8 cellular contexts compared by ENCODE assay signal in genomic region chr13:101627556-101627943, GRCh38.
A peak's percentile ranks its signal among the peaks of the same experiment; 100 is the strongest.
DNase-seq lines count a peak whose midpoint lies in the region; ATAC-seq and TF ChIP-seq lines count a peak whose summit lies in the region.

No MANE protein-coding gene starts in this region.

- no peaks in the 10 kb centered on the region for H3K79me2 ChIP-seq in Loucy (ENCODE audit: insufficient read depth, low read length)

- no peak for TF ChIP-seq POLR2A in esophagus muscularis mucosa (IDR thresholded peaks at IDR 0.05; ENCODE audit: low read depth)

- H2AFZ ChIP-seq in Loucy (ENCODE audit: low read length): peak overlapping the region; percentile 93

- peak; percentile 9 for ATAC-seq in GM18519 (IDR thresholded peaks at IDR 0.05; ENCODE audit: low FRiP score, unreplicated experiment)
- peak; percentile 39 for ATAC-seq in GM21717 (IDR thresholded peaks at IDR 0.05; ENCODE audit: unreplicated experiment)

- DNase-seq in esophagus muscularis mucosa (ENCODE audit: extremely low spot score) (no peak), NCI-H1436 treated with DMSO at 0.1 percent for 48 hours (lab: John Stamatoyannopoulos, UW) (no peak), GM03348 (ENCODE audit: low spot score) (no peak), AG08396 (ENCODE audit: low spot score) (no peak)

- H3K9me2 ChIP-seq in Loucy (replicated peaks; ENCODE audit: low read depth, low read length): no peaks in the 10 kb centered on the region

- TF ChIP-seq EP300 in esophagus muscularis mucosa (IDR thresholded peaks at IDR 0.05): no peak

- peak overlapping the region; percentile 69 for H3K4me3 ChIP-seq in Loucy (ENCODE audit: low read length, poor library complexity, severe bottlenecking)
- peak overlapping the region; percentile 17 to 45 (median 28) for H3K4me3 ChIP-seq in esophagus muscularis mucosa
- peak overlapping the region; percentile 1 for H3K4me3 ChIP-seq in urinary bladder (ENCODE audit: low read depth, low read length)

- no peaks in the 10 kb centered on the region for H4K20me1 ChIP-seq in Loucy (ENCODE audit: insufficient read depth, low read length, poor library complexity, severe bottlenecking)

- WGBS in esophagus muscularis mucosa: 57% methylated on average over 5 of the region's 5 CpGs
- 40% methylated on average over 5 of the region's 5 CpGs for WGBS in urinary bladder

- H3K36me3 ChIP-seq in Loucy (ENCODE audit: insufficient read depth, low read length): no peaks in the 10 kb centered on the region
- H3K36me3 ChIP-seq in esophagus muscularis mucosa: no peaks in the 10 kb centered on the region
- H3K36me3 ChIP-seq in urinary bladder (ENCODE audit: insufficient read depth): no peaks in the 10 kb centered on the region

- TF ChIP-seq CTCF in Loucy (conservative IDR thresholded peaks at IDR 0.05; ENCODE audit: low read length) (no peak), esophagus muscularis mucosa (IDR thresholded peaks at IDR 0.05) (no peak)

- H3K9me3 ChIP-seq in Loucy (ENCODE audit: insufficient read depth, low read depth, low read length): no peaks in the 10 kb centered on the region
- H3K9me3 ChIP-seq in esophagus muscularis mucosa: no peaks in the 10 kb centered on the region

- intact Hi-C loops in esophagus muscularis mucosa (cut with DNase I): no loop called here

- no peaks in the 10 kb centered on the region for H3K27me3 ChIP-seq in Loucy (ENCODE audit: insufficient read depth, low read length, poor library complexity, severe bottlenecking)
- H3K27me3 ChIP-seq in esophagus muscularis mucosa: no peaks in the 10 kb centered on the region

- H3K4me2 ChIP-seq in Loucy (ENCODE audit: low read depth, low read length, poor library complexity, severe bottlenecking): peak overlapping the region; percentile 74

- H3K27ac ChIP-seq in esophagus muscularis mucosa (replicated peaks in 1 of 4) (peak overlapping the region in 1 of 4 donors; percentile 13), urinary bladder (ENCODE audit: low read depth) (no peak overlapping the region)

- peaks cover 26% of the 10 kb centered on the region for H3K4me1 ChIP-seq in Loucy (ENCODE audit: insufficient read depth, low read length, poor library complexity, severe bottlenecking)
- H3K4me1 ChIP-seq in esophagus muscularis mucosa: peaks cover 0 to 23% (median 16%) of the 10 kb centered on the region in 4 donors
- H3K4me1 ChIP-seq in urinary bladder (ENCODE audit: insufficient read depth): peaks cover 2% of the 10 kb centered on the region

- peak overlapping the region; percentile 49 for H3K9ac ChIP-seq in Loucy (ENCODE audit: low read depth, low read length, poor library complexity, severe bottlenecking)

- no peaks in the 10 kb centered on the region for H3F3A ChIP-seq in Loucy (ENCODE audit: low read depth)

Comparison
In these comparisons a context has a peak if more than half of its experiments do, and no peak if none do; other contexts are left out.
1. H3K4me3 ChIP-seq: peak in every context shown above with its lines; median percentile 69 in Loucy; 28 in esophagus muscularis mucosa; 1 in urinary bladder.